In the genomic region with DNA sequence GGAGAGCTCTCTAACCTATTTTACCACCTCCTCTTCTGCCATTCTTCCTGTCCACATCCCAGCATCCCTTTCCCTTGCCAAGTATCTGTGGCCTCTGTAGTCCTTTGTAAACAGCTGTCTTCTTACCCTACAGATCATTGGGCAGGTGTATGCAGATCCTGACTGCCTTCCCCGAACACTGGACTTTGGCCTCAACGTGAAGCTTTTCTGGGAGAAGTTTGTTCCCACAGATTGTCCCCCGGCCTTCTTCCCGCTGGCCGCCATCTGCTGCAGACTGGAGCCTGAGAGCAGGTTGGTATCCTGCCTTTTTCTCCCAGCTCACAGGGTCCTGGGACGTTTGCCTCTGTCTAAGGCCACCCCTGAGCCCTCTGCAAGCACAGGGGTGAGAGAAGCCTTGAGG, we compare ENCODE assay signal across 18 cellular contexts. TPM values are rescaled to one million over a fixed set of nuclear protein-coding genes. Genes with fewer than 3 reads are reported as not detected.
DNase-seq lines count a peak whose midpoint lies in the region; ATAC-seq and TF ChIP-seq lines count a peak whose summit lies in the region.
"Had no signal": no experiment of that assay in that cellular context is flagged by ENCODE, and none has a peak within 500 bp of the region (broad histone marks: within the 10 kb centered on the region; RNA-seq: fewer than 3 reads in every experiment).

No MANE protein-coding gene starts in this region.

- H3K4me3 Mint-ChIP-seq in activated naive CD4-positive, alpha-beta T cell treated with anti-CD3 and anti-CD28 coated beads, Interleukin-2, amount 10 ng/mL, durations not matched to agents 7 days and 5 days = no peak overlapping the region
- no peak overlapping the region for H3K4me3 Mint-ChIP-seq in activated CD4-positive, alpha-beta memory T cell treated with anti-CD3 and anti-CD28 coated beads for 36 hours

- H3K9me3 Mint-ChIP-seq in activated naive CD4-positive, alpha-beta T cell treated with anti-CD3 and anti-CD28 coated beads, Interleukin-2, amount 10 ng/mL, durations not matched to agents 7 days and 5 days = no peaks in the 10 kb centered on the region
- no peaks in the 10 kb centered on the region for H3K9me3 Mint-ChIP-seq in activated CD4-positive, alpha-beta memory T cell treated with anti-CD3 and anti-CD28 coated beads for 36 hours

- no peaks in the 10 kb centered on the region for H3K9me3 ChIP-seq in hepatocyte (ENCODE audit: low read depth)
- H3K9me3 ChIP-seq in thymus (ENCODE audit: control insufficient read depth) = no peaks in the 10 kb centered on the region
- H3K9me3 ChIP-seq in psoas muscle = no peaks in the 10 kb centered on the region
- H3K9me3 ChIP-seq: heart right ventricle, Peyer's patch, spleen had no signal

- H3K4me1 Mint-ChIP-seq in activated naive CD4-positive, alpha-beta T cell treated with anti-CD3 and anti-CD28 coated beads, Interleukin-2, amount 10 ng/mL, durations not matched to agents 7 days and 5 days = peaks cover 56% of the 10 kb centered on the region
- H3K4me1 Mint-ChIP-seq in activated CD4-positive, alpha-beta memory T cell treated with anti-CD3 and anti-CD28 coated beads for 36 hours (ENCODE audit: low read depth) = peaks cover 47% of the 10 kb centered on the region

- WGBS in hepatocyte (ENCODE audit: low lambda C conversion rate, missing lambda C conversion rate) = 65% methylated on average over 6 of the region's 6 CpGs
- 96% methylated on average over 6 of the region's 6 CpGs for WGBS in thymus
- WGBS in psoas muscle, 3 donors = 86 to 90% (median 87%) methylated on average over 6 of the region's 6 CpGs

- H3K79me2 ChIP-seq in hepatocyte = no peaks in the 10 kb centered on the region
- H3K79me2 ChIP-seq: parathyroid adenoma had no signal

- no peaks in the 10 kb centered on the region for H3K27me3 ChIP-seq in hepatocyte
- no peaks in the 10 kb centered on the region for H3K27me3 ChIP-seq in thymus (ENCODE audit: control insufficient read depth, insufficient read depth)
- no peaks in the 10 kb centered on the region for H3K27me3 ChIP-seq in psoas muscle (ENCODE audit: insufficient read depth in 3 of 3, low read length in 2 of 3)
- H3K27me3 ChIP-seq: heart right ventricle, Peyer's patch, spleen had no signal

- peaks cover 4% of the 10 kb centered on the region for H3K36me3 ChIP-seq in hepatocyte (replicated peaks; ENCODE audit: insufficient read depth, low read depth)
- H3K36me3 ChIP-seq in thymus (ENCODE audit: control insufficient read depth, insufficient read depth) = peaks cover 42% of the 10 kb centered on the region
- H3K36me3 ChIP-seq in psoas muscle (ENCODE audit: insufficient read depth in 1 of 2, low read depth in 1 of 2) = peaks cover 0 to 91% of the 10 kb centered on the region in 2 donors

- no peaks in the 10 kb centered on the region for H3K9me2 ChIP-seq in hepatocyte (replicated peaks; ENCODE audit: insufficient read depth)

- intact Hi-C loops in activated CD4-positive, alpha-beta memory T cell treated with anti-CD3 and anti-CD28 coated beads for 36 hours (cut with micrococcal nuclease) = loop anchor here (5.0 to 10.0 kb wide), 2 partner anchors 37 to 330 kb away; no protein-coding TSS in a partner anchor
- intact Hi-C loops in psoas muscle (cut with DNase I) = loop anchor here in 1 of 2 donors (10.0 kb wide), 1 partner anchor 170 kb away; a partner anchor contains a TSS

- peaks cover 76% of the 10 kb centered on the region for H3K36me3 Mint-ChIP-seq in activated naive CD4-positive, alpha-beta T cell treated with anti-CD3 and anti-CD28 coated beads, Interleukin-2, amount 10 ng/mL, durations not matched to agents 7 days and 5 days
- peaks cover 49% of the 10 kb centered on the region for H3K36me3 Mint-ChIP-seq in activated CD4-positive, alpha-beta memory T cell treated with anti-CD3 and anti-CD28 coated beads for 36 hours

- H3K27ac ChIP-seq in hepatocyte = peak overlapping the region; percentile 76
- peak overlapping the region; percentile 46 for H3K27ac ChIP-seq in thymus (ENCODE audit: low read depth)
- no peak overlapping the region for H3K27ac ChIP-seq in psoas muscle
- H3K27ac ChIP-seq: heart right ventricle, parathyroid adenoma had no signal

- H3K27ac Mint-ChIP-seq in activated naive CD4-positive, alpha-beta T cell treated with anti-CD3 and anti-CD28 coated beads, Interleukin-2, amount 10 ng/mL, durations not matched to agents 7 days and 5 days = peak overlapping the region; percentile 53
- peak overlapping the region; percentile 61 for H3K27ac Mint-ChIP-seq in activated CD4-positive, alpha-beta memory T cell treated with anti-CD3 and anti-CD28 coated beads for 36 hours

- DNase-seq in activated naive CD4-positive, alpha-beta T cell treated with anti-CD3 and anti-CD28 coated beads, Interleukin-2, amount 10 ng/mL, durations not matched to agents 7 days and 5 days = no peak
- DNase-seq in activated naive CD4-positive, alpha-beta T cell treated with anti-CD3 and anti-CD28 coated beads, Interleukin-2, amount 50 U/mL, for 16 hours = no peak
- no peak for DNase-seq in activated CD4-positive, alpha-beta memory T cell treated with anti-CD3 and anti-CD28 coated beads for 36 hours
- DNase-seq in hepatocyte (ENCODE audit: low spot score) (peak; percentile 40), psoas muscle (no peak), NCI-H748 (lab: John Stamatoyannopoulos, UW; ENCODE audit: unreplicated experiment) (no peak)
- DNase-seq in stimulated activated CD4-positive, alpha-beta T cell treated with anti-CD3 and anti-CD28 coated beads, Interleukin-15, amount 100 ng/mL, for 24 hours = no peak
- DNase-seq: activated CD8-positive, alpha-beta memory T cell treated with anti-CD3 and anti-CD28 coated beads, Interleukin-2, amount 50 U/mL, for 4 hours; cortex of kidney; heart right ventricle; NCI-H1694 treated with DMSO at 0.1 percent for 48 hours; NCI-H69; spleen; stimulated activated naive CD4-positive, alpha-beta T cell had no signal

- ATAC-seq in psoas muscle = no peak
- ATAC-seq: HCT116, heart right ventricle had no signal

- POLR2A ChIA-PET in activated CD4-positive, alpha-beta memory T cell treated with anti-CD3 and anti-CD28 coated beads for 36 hours (lab: Charles Lee) = interaction anchor here (0.5 to 1.0 kb wide), 3 partner anchors 14 to 119 kb away, joined by 3 read pairs; no protein-coding TSS in a partner anchor

- H3K27me3 Mint-ChIP-seq in activated naive CD4-positive, alpha-beta T cell treated with anti-CD3 and anti-CD28 coated beads, Interleukin-2, amount 10 ng/mL, durations not matched to agents 7 days and 5 days = no peaks in the 10 kb centered on the region
- no peaks in the 10 kb centered on the region for H3K27me3 Mint-ChIP-seq in activated CD4-positive, alpha-beta memory T cell treated with anti-CD3 and anti-CD28 coated beads for 36 hours

- H3K4me2 ChIP-seq in hepatocyte = no peak overlapping the region

- H4K20me1 ChIP-seq in hepatocyte (ENCODE audit: insufficient read depth, poor library complexity, severe bottlenecking) = no peaks in the 10 kb centered on the region

- TF ChIP-seq CTCF in hepatocyte (IDR thresholded peaks at IDR 0.05; ENCODE audit: poor library complexity) = no peak
- no peak for TF ChIP-seq CTCF in psoas muscle (IDR thresholded peaks at IDR 0.05)

- no peak overlapping the region for H3K4me3 ChIP-seq in hepatocyte
- no peak overlapping the region for H3K4me3 ChIP-seq in thymus (ENCODE audit: low read length)
- H3K4me3 ChIP-seq in psoas muscle = no peak overlapping the region
- H3K4me3 ChIP-seq: heart right ventricle, Peyer's patch, spleen had no signal

- CTCF ChIA-PET in activated naive CD4-positive, alpha-beta T cell treated with anti-CD3 and anti-CD28 coated beads, Interleukin-2, amount 10 ng/mL, durations not matched to agents 7 days and 5 days (lab: Charles Lee) = interaction anchor here (0.9 to 1.2 kb wide), 2 partner anchors 15 to 168 kb away, joined by 3 to 5 read pairs; a partner anchor contains a TSS
- CTCF ChIA-PET in activated CD4-positive, alpha-beta memory T cell treated with anti-CD3 and anti-CD28 coated beads for 36 hours (lab: Charles Lee) = interaction anchor here (2.3 to 6.0 kb wide), 6 partner anchors 9 to 63 kb away, joined by 8 to 79 read pairs (median 22); a partner anchor contains a TSS

- no peak overlapping the region for H2AFZ ChIP-seq in hepatocyte
- H2AFZ ChIP-seq: parathyroid adenoma had no signal

- peaks cover 19% of the 10 kb centered on the region for H3K4me1 ChIP-seq in hepatocyte (ENCODE audit: insufficient read depth)
- H3K4me1 ChIP-seq in thymus (ENCODE audit: control insufficient read depth, insufficient read depth, low read length) = no peaks in the 10 kb centered on the region
- no peaks in the 10 kb centered on the region for H3K4me1 ChIP-seq in psoas muscle
- H3K4me1 ChIP-seq: parathyroid adenoma had no signal

RNA-seq across cellular contexts. Expression of a gene that starts 17.3 kb away (rescaled TPM):
- 10 to 100 TPM; 18.8 to 19.1 TPM for total RNA-seq in activated CD4-positive, alpha-beta memory T cell treated with anti-CD3 and anti-CD28 coated beads for 36 hours
- total RNA-seq in hepatocyte (17.9 and 22.2 TPM in 2 replicates), psoas muscle (10 to 100 TPM in 1 of 4 donors, 1 to 10 TPM in 3; 3.4 to 11.6 (median 6.3) TPM)
- polyA plus RNA-seq in hepatocyte (19.5 and 22.4 TPM in 2 replicates), thymus (182 TPM), psoas muscle (10 to 100 TPM in 1 of 3 donors, 1 to 10 TPM in 2; 2.0 to 10.8 (median 8.4) TPM)
